In the genomic region with DNA sequence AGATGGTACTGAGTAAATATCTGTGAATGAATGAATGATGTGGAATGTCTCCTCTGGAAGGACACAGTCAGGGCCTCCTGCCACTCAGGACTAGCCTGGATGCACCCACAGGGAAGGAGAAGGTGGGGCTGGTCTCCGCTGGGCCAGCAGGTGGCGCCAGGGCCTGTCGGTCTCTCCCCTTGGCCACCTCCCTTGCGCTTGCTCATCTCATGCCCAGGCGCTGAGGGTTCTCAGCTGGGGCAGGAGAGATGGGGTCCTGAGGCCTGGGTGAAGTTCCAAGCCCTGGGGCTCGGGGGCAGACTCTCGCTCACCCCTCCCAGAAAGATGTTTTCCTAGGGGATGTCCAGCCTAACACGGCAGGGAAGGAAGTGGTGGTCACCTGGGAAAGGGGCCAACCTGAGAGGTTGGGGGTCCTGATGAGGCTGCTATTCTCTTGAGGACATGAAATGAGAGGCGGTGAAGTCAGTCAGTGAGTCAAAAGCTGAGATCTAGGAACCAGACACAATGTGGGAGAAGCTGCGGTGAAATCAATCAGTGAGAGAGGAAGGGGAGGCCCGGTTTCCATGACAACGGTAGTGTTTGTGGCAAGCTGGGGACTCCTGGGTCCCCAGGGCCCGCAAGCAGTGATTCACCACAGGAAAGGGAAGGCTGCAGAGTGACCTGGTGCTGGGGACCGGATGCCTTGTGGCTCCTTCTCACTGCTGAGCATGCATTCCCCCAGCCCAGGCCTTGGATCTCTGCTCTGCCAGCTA, we compare ENCODE assay signal across 8 cellular contexts. TPM values are rescaled to one million over a fixed set of nuclear protein-coding genes. Genes with fewer than 3 reads are reported as not detected.
DNase-seq lines count a peak whose midpoint lies in the region; ATAC-seq and TF ChIP-seq lines count a peak whose summit lies in the region.

No MANE protein-coding gene starts in this region.

- no peaks in the 10 kb centered on the region for H4K20me1 ChIP-seq in KMS-11 (ENCODE audit: insufficient read depth)

- no peak overlapping the region for H4K8ac ChIP-seq in neuronal stem cell (ENCODE audit: low read depth, low read length)

- CTCF ChIA-PET in RWPE1 (lab: Yijun Ruan, JAX): interaction anchor here (0.6 to 3.1 kb wide), 28 partner anchors 8 to 136 kb away, joined by 3 to 57 read pairs (median 5); a partner anchor contains a TSS

- H3K14ac ChIP-seq in neuronal stem cell (ENCODE audit: low read length): no peak overlapping the region

- no peak overlapping the region for H2BK15ac ChIP-seq in neuronal stem cell (ENCODE audit: low read length)

- DNase-seq in DMS79 treated with DMSO at 0.1 percent for 48 hours (lab: John Stamatoyannopoulos, UW): peak; percentile 59
- DNase-seq in RWPE1 (ENCODE audit: low spot score): peak; percentile 82
- DNase-seq in activated effector memory CD4-positive, alpha-beta T cell treated with Interleukin-2 at 50 U/mL for 16 hours: peak; percentile 76
- peak; percentile 86 for DNase-seq in fibroblast of pulmonary artery (ENCODE audit: low read depth)
- DNase-seq in neuronal stem cell (ENCODE audit: low spot score): no peak

- H3K4ac ChIP-seq in neuronal stem cell (ENCODE audit: low read length): no peak overlapping the region

- no peak overlapping the region for H4K91ac ChIP-seq in neuronal stem cell (ENCODE audit: low read depth, low read length, poor library complexity)

- H3K9ac ChIP-seq in KMS-11 (peak overlapping the region; percentile 53), neuronal stem cell (ENCODE audit: low read depth, low read length, poor library complexity) (no peak overlapping the region), subcutaneous abdominal adipose tissue (ENCODE audit: low read length in 5 of 5) (peak overlapping the region in 3 of 5 donors; percentile 28 to 60 (median 39))

- H3K36me3 ChIP-seq in KMS-11 (ENCODE audit: insufficient read depth): no peaks in the 10 kb centered on the region
- H3K36me3 ChIP-seq in neuronal stem cell (replicated peaks in 1 of 2; ENCODE audit: control insufficient read depth in 2 of 2, insufficient read depth in 2 of 2, low read length in 2 of 2): peaks cover 17 to 93% of the 10 kb centered on the region in 2 donors
- H3K36me3 ChIP-seq in subcutaneous abdominal adipose tissue (ENCODE audit: control insufficient read depth in 5 of 5, insufficient read depth in 5 of 5, low read length in 5 of 5): no peaks in the 10 kb centered on the region

- H2AFZ ChIP-seq in KMS-11 (ENCODE audit: low read depth) (peak overlapping the region; percentile 66), neuronal stem cell (ENCODE audit: low read length) (no peak overlapping the region)

- ATAC-seq in GM21786 (IDR thresholded peaks at IDR 0.05; ENCODE audit: unreplicated experiment): peak; percentile 60

- no peaks in the 10 kb centered on the region for H3K79me2 ChIP-seq in KMS-11 (ENCODE audit: insufficient read depth, low read depth)

- H3K27ac ChIP-seq in KMS-11 (peak overlapping the region; percentile 76), RWPE1 (peak overlapping the region; percentile 77), neuronal stem cell (replicated peaks; ENCODE audit: low read length) (no peak overlapping the region), subcutaneous abdominal adipose tissue (ENCODE audit: low read depth, low read length) (peak overlapping the region; percentile 84)

- peak overlapping the region; percentile 97 for H3K4me2 ChIP-seq in KMS-11
- H3K4me2 ChIP-seq in neuronal stem cell (ENCODE audit: insufficient read depth, low read length, poor library complexity, severe bottlenecking): no peak overlapping the region

- no peak overlapping the region for H2BK5ac ChIP-seq in neuronal stem cell (ENCODE audit: low read length)

- H3K9me3 ChIP-seq in neuronal stem cell (replicated peaks in 1 of 2; ENCODE audit: control insufficient read depth in 2 of 2, insufficient read depth in 1 of 2, low read depth in 1 of 2, low read length in 2 of 2): no peaks in the 10 kb centered on the region
- no peaks in the 10 kb centered on the region for H3K9me3 ChIP-seq in subcutaneous abdominal adipose tissue (ENCODE audit: control insufficient read depth in 5 of 5, low read length in 5 of 5)

- H3K18ac ChIP-seq in neuronal stem cell (ENCODE audit: low read length): no peak overlapping the region

- H3K23ac ChIP-seq in neuronal stem cell (ENCODE audit: low read depth, low read length, poor library complexity): peak overlapping the region; percentile 29

- no peak overlapping the region for H2BK12ac ChIP-seq in neuronal stem cell (ENCODE audit: low read length)

- H3K4me3 ChIP-seq in KMS-11 (IDR thresholded peaks at IDR 0.05; ENCODE audit: insufficient read depth, low read depth, low read length) (peak overlapping the region; percentile 99), fibroblast of pulmonary artery (replicated peaks; ENCODE audit: low read depth, low read length) (no peak overlapping the region), neuronal stem cell (ENCODE audit: low read length in 2 of 2) (no peak overlapping the region), subcutaneous abdominal adipose tissue (ENCODE audit: low read depth in 1 of 5, low read length in 5 of 5) (peak overlapping the region in 4 of 5 donors; percentile 27 to 49 (median 40))

- no peaks in the 10 kb centered on the region for H3K27me3 ChIP-seq in KMS-11 (ENCODE audit: insufficient read depth, low read depth)
- no peaks in the 10 kb centered on the region for H3K27me3 ChIP-seq in neuronal stem cell (ENCODE audit: control insufficient read depth in 3 of 3, insufficient read depth in 3 of 3, low read depth in 1 of 3, low read length in 3 of 3)
- no peaks in the 10 kb centered on the region for H3K27me3 ChIP-seq in subcutaneous abdominal adipose tissue (ENCODE audit: control insufficient read depth in 5 of 5, insufficient read depth in 4 of 5, low read length in 5 of 5)

- POLR2A ChIA-PET in RWPE1 (lab: Yijun Ruan, JAX; ENCODE audit: low non-redundant PET): no interaction called here

- TF ChIP-seq CTCF in KMS-11 (conservative IDR thresholded peaks at IDR 0.05; ENCODE audit: low read depth, low read length) (peak; percentile 100), RWPE1 (conservative IDR thresholded peaks at IDR 0.05; ENCODE audit: low read depth) (peak; percentile 94), fibroblast of pulmonary artery (IDR thresholded peaks at IDR 0.05; ENCODE audit: low read length, missing control alignments) (peak; percentile 97)

- no peak overlapping the region for H2BK120ac ChIP-seq in neuronal stem cell (ENCODE audit: low read depth, low read length)

- WGBS in neuronal stem cell (ENCODE audit: extremely low coverage in 2 of 2, insufficient read length in 2 of 2, insufficient replicate concordance in 1 of 2), 2 donors: no CpG with 5 or more reads among the region's 14 CpGs

- H3K4me1 ChIP-seq in KMS-11 (ENCODE audit: low read depth, poor library complexity, severe bottlenecking) (peaks cover 46% of the 10 kb centered on the region), neuronal stem cell (ENCODE audit: control insufficient read depth in 2 of 2, insufficient read depth in 1 of 2, low read depth in 1 of 2, low read length in 2 of 2) (peaks cover 16 to 23% of the 10 kb centered on the region in 2 donors), subcutaneous abdominal adipose tissue (ENCODE audit: control insufficient read depth in 5 of 5, insufficient read depth in 5 of 5, low read length in 5 of 5) (peaks cover 19 to 38% (median 32%) of the 10 kb centered on the region in 5 donors)

- peaks cover 10% of the 10 kb centered on the region for H3K79me1 ChIP-seq in neuronal stem cell (ENCODE audit: low read depth, low read length)

- H2AK5ac ChIP-seq in neuronal stem cell (ENCODE audit: low read depth, low read length): no peak overlapping the region

RNA-seq across cellular contexts. Expression of a gene that starts 14.6 kb away (rescaled TPM):
- 72.9 TPM for polyA plus RNA-seq in neuronal stem cell (2013, experiment 1 of 2)
- 75.1 TPM for polyA plus RNA-seq in neuronal stem cell (2013, experiment 2 of 2)

RNA-seq across cellular contexts. Expression of a gene that starts 17.7 kb away (rescaled TPM):
- 28.6 TPM for polyA plus RNA-seq in neuronal stem cell (2013, experiment 1 of 2)
- 29.9 TPM for polyA plus RNA-seq in neuronal stem cell (2013, experiment 2 of 2)

RNA-seq across cellular contexts. Expression of a gene that starts 35.9 kb away (rescaled TPM):
- 3.3 TPM for polyA plus RNA-seq in neuronal stem cell (2013, experiment 1 of 2)
- polyA plus RNA-seq in neuronal stem cell (2013, experiment 2 of 2): 3.4 TPM

RNA-seq across cellular contexts. Expression of a gene that starts 42.2 kb away (rescaled TPM):
- polyA plus RNA-seq in neuronal stem cell (2013, experiment 1 of 2): 81.9 TPM
- 81.2 TPM for polyA plus RNA-seq in neuronal stem cell (2013, experiment 2 of 2)

RNA-seq across cellular contexts. Expression of a gene that starts 43.2 kb away (rescaled TPM):
- 54.3 TPM for polyA plus RNA-seq in neuronal stem cell (2013, experiment 1 of 2)
- 51.2 TPM for polyA plus RNA-seq in neuronal stem cell (2013, experiment 2 of 2)

Comparison
In these comparisons a context has a peak if more than half of its experiments do, and no peak if none do; other contexts are left out.
1. H3K4me3 ChIP-seq: peak in KMS-11 (single experiment) and subcutaneous abdominal adipose tissue (4 of 5); none in fibroblast of pulmonary artery (single experiment) and neuronal stem cell (0 of 2).
2. Peak in every context shown above with its lines, with median percentiles within 50 percentile points of each other: CTCF ChIP-seq.